In genomic region chr9:129446828-129447550, GRCh38 we compare ENCODE assay signal across 17 cellular contexts.
A peak's percentile ranks its signal among the peaks of the same experiment; 100 is the strongest.
DNase-seq lines count a peak whose midpoint lies in the region; ATAC-seq and TF ChIP-seq lines count a peak whose summit lies in the region.
"Had no signal": no experiment of that assay in that cellular context is flagged by ENCODE, and none has a peak within 500 bp of the region (broad histone marks: within the 10 kb centered on the region; RNA-seq: fewer than 3 reads in every experiment).

No MANE protein-coding gene starts in this region.

- H3K27ac ChIP-seq in left lung = no peak overlapping the region
- no peak overlapping the region for H3K27ac ChIP-seq in spleen
- H3K27ac ChIP-seq: neutrophil, suprapubic skin had no signal

- intact Hi-C loops in left lung (cut with DNase I) = no loop called here
- intact Hi-C loops in spleen (cut with DNase I; ENCODE audit: low total_unique reads) = no loop called here

- peaks cover 0 to 5% of the 10 kb centered on the region in 2 donors for H3K4me1 ChIP-seq in left lung
- H3K4me1 ChIP-seq in spleen = peaks cover 0 to 22% (median 5%) of the 10 kb centered on the region in 6 donors

- no peaks in the 10 kb centered on the region for H3K9me3 Mint-ChIP-seq in WTC11
- H3K9me3 Mint-ChIP-seq in activated naive CD8-positive, alpha-beta T cell treated with anti-CD3 and anti-CD28 coated beads, Interleukin-2, amount 50 U/mL, for 24 hours = no peaks in the 10 kb centered on the region
- H3K9me3 Mint-ChIP-seq: activated T-cell treated with anti-CD3 and anti-CD28 coated beads, Interleukin-2, amount 50 U/mL, for 4 hours had no signal

- 61 to 71% (median 64%) methylated on average over 14 of the region's 14 CpGs for WGBS in spleen, 5 donors

- no peak overlapping the region for H3K27ac Mint-ChIP-seq in WTC11
- no peak overlapping the region for H3K27ac Mint-ChIP-seq in activated naive CD8-positive, alpha-beta T cell treated with anti-CD3 and anti-CD28 coated beads, Interleukin-2, amount 50 U/mL, for 24 hours
- H3K27ac Mint-ChIP-seq: memory B cell, T-helper 17 cell had no signal

- H3K9me3 ChIP-seq in left lung (peaks cover 0 to 6% of the 10 kb centered on the region in 2 donors), spleen (peaks cover 0 to 13% (median 7%) of the 10 kb centered on the region in 8 donors)
- H3K9me3 ChIP-seq: neutrophil, suprapubic skin had no signal

- no peaks in the 10 kb centered on the region for H3K36me3 Mint-ChIP-seq in WTC11
- H3K36me3 Mint-ChIP-seq in activated naive CD8-positive, alpha-beta T cell treated with anti-CD3 and anti-CD28 coated beads, Interleukin-2, amount 50 U/mL, for 24 hours (ENCODE audit: low read depth) = no peaks in the 10 kb centered on the region

- TF ChIP-seq CTCF in WTC11 (IDR thresholded peaks at IDR 0.05) (no peak), left lung (IDR thresholded peaks at IDR 0.05) (no peak), spleen (IDR thresholded peaks at IDR 0.05 in 8 of 11, conservative IDR thresholded peaks at IDR 0.05 in 3 of 11) (no peak)

- DNase-seq in Ammon's horn (ENCODE audit: low spot score) (peak; percentile 74), NCI-H2029 (lab: John Stamatoyannopoulos, UW) (peak; percentile 40), WTC11 (ENCODE audit: low spot score) (no peak), left lung (no peak), spleen (no peak)
- no peak for DNase-seq in activated naive CD8-positive, alpha-beta T cell treated with anti-CD3 and anti-CD28 coated beads, Interleukin-2, amount 50 U/mL, for 24 hours
- DNase-seq: activated CD4-positive, alpha-beta T cell treated with anti-CD3 and anti-CD28 coated beads for 4 hours; activated T-cell treated with anti-CD3 and anti-CD28 coated beads, Interleukin-2, amount 50 U/mL, for 4 hours; aorta; NCI-H226; T-helper 17 cell had no signal

- H3K4me3 ChIP-seq in left lung = no peak overlapping the region
- no peak overlapping the region for H3K4me3 ChIP-seq in spleen
- H3K4me3 ChIP-seq: suprapubic skin had no signal

- POLR2A ChIA-PET in WTC11 (lab: Charles Lee) = interaction anchor here (0.5 kb wide), 1 partner anchor 139 kb away, joined by 3 read pairs; no protein-coding TSS in a partner anchor

- H3K4me1 Mint-ChIP-seq in WTC11 = peaks cover 21% of the 10 kb centered on the region
- no peaks in the 10 kb centered on the region for H3K4me1 Mint-ChIP-seq in activated naive CD8-positive, alpha-beta T cell treated with anti-CD3 and anti-CD28 coated beads, Interleukin-2, amount 50 U/mL, for 24 hours

- H3K4me3 Mint-ChIP-seq in WTC11 = no peak overlapping the region
- H3K4me3 Mint-ChIP-seq in activated naive CD8-positive, alpha-beta T cell treated with anti-CD3 and anti-CD28 coated beads, Interleukin-2, amount 50 U/mL, for 24 hours = no peak overlapping the region
- H3K4me3 Mint-ChIP-seq: activated T-cell treated with anti-CD3 and anti-CD28 coated beads, Interleukin-2, amount 50 U/mL, for 4 hours; memory B cell; T-helper 17 cell had no signal

- CTCF ChIA-PET in WTC11 (lab: Charles Lee) = interaction anchor here (0.9 kb wide), 1 partner anchor 47 kb away, joined by 3 read pairs; no protein-coding TSS in a partner anchor

- ATAC-seq in WTC11 = peak; percentile 34; the same call in 1 of the 2 replicates
- ATAC-seq in left lung = peak; percentile 24
- no peak for ATAC-seq in GM19324 (IDR thresholded peaks at IDR 0.05; ENCODE audit: low FRiP score, unreplicated experiment)
- no peak for ATAC-seq in activated naive CD8-positive, alpha-beta T cell treated with anti-CD3 and anti-CD28 coated beads, Interleukin-2, amount 50 U/mL, for 24 hours
- no peak for ATAC-seq in GM19351 (IDR thresholded peaks at IDR 0.05; ENCODE audit: unreplicated experiment)
- ATAC-seq: activated T-cell treated with anti-CD3 and anti-CD28 coated beads, Interleukin-2, amount 50 U/mL, for 4 hours; Panc1; T-helper 17 cell had no signal

- TF ChIP-seq POLR2A in spleen (IDR thresholded peaks at IDR 0.05) = no peak

- peaks cover 23% of the 10 kb centered on the region for H3K27me3 Mint-ChIP-seq in WTC11 (ENCODE audit: low read depth)
- H3K27me3 Mint-ChIP-seq in activated naive CD8-positive, alpha-beta T cell treated with anti-CD3 and anti-CD28 coated beads, Interleukin-2, amount 50 U/mL, for 24 hours = no peaks in the 10 kb centered on the region
- H3K27me3 Mint-ChIP-seq: T-helper 17 cell had no signal

- H3K36me3 ChIP-seq in left lung = no peaks in the 10 kb centered on the region
- no peaks in the 10 kb centered on the region for H3K36me3 ChIP-seq in spleen
- H3K36me3 ChIP-seq: neutrophil, suprapubic skin had no signal

- H3K27me3 ChIP-seq in left lung (no peaks in the 10 kb centered on the region), spleen (replicated peaks in 1 of 7) (peaks cover 0 to 7% (median 0%) of the 10 kb centered on the region in 7 donors)
- H3K27me3 ChIP-seq: suprapubic skin had no signal

TF ChIP-seq in WTC11, 78 proteins besides CTCF, POLR2A, EP300 and RAD21:
- TF ChIP-seq USF2 (CRISPR knock-in tag; IDR thresholded peaks at IDR 0.05) = peak; percentile 72
- TF ChIP-seq, protein P1, sequence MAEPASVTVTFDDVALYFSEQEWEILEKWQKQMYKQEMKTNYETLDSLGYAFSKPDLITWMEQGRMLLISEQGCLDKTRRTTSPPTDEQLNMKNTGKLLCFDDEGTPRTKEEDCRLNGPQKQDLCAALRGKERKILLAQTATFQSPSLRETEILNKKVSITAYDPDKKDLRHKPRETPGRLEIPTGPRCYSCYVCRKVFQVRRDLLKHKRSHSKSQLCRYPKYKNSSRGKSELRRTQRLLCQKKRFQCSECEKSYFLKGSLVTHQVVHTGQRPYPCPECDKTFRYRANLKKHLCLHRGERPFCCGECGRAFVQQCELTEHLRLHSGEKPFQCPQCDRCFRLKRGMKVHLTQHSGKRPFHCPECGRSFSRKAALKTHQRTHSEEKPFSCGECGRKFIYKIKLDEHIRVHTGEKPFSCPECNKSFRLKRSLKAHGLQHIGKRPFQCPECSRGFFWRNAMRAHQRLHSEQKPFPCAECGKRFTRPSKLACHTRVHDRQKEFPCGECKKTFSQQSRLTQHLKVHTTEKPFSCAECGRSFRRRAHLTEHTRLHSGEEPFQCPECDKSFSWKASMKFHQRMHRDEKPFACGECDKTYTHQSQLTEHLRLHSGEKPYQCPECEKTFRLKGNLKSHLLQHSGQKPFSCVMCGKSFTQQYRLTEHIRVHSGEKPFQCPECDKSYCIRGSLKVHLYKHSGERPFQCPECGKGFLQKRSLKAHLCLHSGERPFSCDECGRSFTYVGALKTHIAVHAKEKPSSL (CRISPR knock-in tag; conservative IDR thresholded peaks at IDR 0.05) = no peak
- TF ChIP-seq NFYB (CRISPR knock-in tag; conservative IDR thresholded peaks at IDR 0.05; ENCODE audit: low read depth) = no peak
- TF ChIP-seq ZNF219 (CRISPR knock-in tag; IDR thresholded peaks at IDR 0.05; ENCODE audit: borderline replicate concordance) = no peak
- TF ChIP-seq, protein P2, sequence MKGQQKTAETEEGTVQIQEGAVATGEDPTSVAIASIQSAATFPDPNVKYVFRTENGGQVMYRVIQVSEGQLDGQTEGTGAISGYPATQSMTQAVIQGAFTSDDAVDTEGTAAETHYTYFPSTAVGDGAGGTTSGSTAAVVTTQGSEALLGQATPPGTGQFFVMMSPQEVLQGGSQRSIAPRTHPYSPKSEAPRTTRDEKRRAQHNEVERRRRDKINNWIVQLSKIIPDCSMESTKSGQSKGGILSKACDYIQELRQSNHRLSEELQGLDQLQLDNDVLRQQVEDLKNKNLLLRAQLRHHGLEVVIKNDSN (CRISPR knock-in tag; IDR thresholded peaks at IDR 0.05) = peak; percentile 50; the same call in 1 of the 2 replicates
- TF ChIP-seq, protein P3, sequence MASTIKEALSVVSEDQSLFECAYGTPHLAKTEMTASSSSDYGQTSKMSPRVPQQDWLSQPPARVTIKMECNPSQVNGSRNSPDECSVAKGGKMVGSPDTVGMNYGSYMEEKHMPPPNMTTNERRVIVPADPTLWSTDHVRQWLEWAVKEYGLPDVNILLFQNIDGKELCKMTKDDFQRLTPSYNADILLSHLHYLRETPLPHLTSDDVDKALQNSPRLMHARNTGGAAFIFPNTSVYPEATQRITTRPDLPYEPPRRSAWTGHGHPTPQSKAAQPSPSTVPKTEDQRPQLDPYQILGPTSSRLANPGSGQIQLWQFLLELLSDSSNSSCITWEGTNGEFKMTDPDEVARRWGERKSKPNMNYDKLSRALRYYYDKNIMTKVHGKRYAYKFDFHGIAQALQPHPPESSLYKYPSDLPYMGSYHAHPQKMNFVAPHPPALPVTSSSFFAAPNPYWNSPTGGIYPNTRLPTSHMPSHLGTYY (CRISPR knock-in tag; IDR thresholded peaks at IDR 0.05) = no peak
- TF ChIP-seq TCF7 (CRISPR knock-in tag; IDR thresholded peaks at IDR 0.05; ENCODE audit: low read depth) = no peak
- no peak for TF ChIP-seq NFATC4 (CRISPR knock-in tag; IDR thresholded peaks at IDR 0.05)
- TF ChIP-seq JAZF1 (CRISPR knock-in tag; IDR thresholded peaks at IDR 0.05) = no peak
- no peak for TF ChIP-seq CREM (CRISPR knock-in tag; IDR thresholded peaks at IDR 0.05)

Comparison
In these comparisons a context has a peak if more than half of its experiments do, and no peak if none do; other contexts are left out.
1. DNase-seq: peak in Ammon's horn (single experiment) and NCI-H2029 (single experiment); none in WTC11 (single experiment), left lung (0 of 2), spleen (single experiment) and activated naive CD8-positive, alpha-beta T cell treated with anti-CD3 and anti-CD28 coated beads, Interleukin-2, amount 50 U/mL, for 24 hours (single experiment).
2. ATAC-seq: peak in WTC11 (single experiment) and left lung (single experiment); none in GM19324 (single experiment), activated naive CD8-positive, alpha-beta T cell treated with anti-CD3 and anti-CD28 coated beads, Interleukin-2, amount 50 U/mL, for 24 hours (single experiment) and GM19351 (single experiment).